Comparison of ENCODE assay signal across 1 cellular context in the genomic region with DNA sequence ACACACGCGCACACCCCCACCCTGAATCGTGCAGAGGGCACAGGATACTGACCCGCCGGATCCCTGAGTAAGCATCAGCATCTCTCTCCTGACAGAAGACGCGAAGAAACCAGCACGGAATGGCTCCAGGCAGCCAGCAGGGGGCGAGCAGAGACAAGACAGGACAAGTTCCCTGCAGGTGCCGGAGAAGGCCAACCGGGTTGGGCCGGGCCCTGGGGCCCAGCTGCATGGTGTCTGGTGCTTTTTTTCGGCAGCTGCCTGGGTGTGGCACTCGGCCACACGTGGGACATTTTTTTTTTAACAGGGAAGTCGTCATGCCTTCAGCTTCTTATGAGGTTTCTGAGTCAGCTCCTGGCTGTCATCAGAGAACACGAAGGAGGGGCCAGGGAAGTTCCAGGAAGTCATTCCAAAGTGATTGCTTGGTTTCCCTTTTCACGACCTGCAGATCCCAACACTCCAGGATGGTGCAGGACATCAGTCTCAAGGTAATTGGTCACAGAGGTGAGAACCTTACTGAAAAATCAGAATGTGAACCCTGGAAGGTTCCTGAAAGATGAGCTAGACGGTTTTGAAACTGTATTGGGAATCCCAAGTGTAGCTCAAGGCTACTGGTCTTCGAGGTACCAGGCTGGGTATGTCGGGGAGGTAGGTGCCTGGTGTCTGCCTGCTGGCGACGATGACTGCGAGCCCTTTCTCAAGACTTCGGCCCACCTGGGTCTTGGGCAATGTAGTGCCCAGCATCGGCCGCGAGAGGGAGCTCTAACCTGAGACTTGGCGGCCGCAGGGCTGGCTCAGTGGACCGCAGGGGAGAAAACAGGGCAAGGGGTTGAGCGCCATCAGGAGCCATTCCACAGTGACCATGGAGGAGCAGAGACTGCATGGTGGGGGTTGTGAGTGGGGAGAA.
TF ChIP-seq lines count a peak whose summit lies in the region.

No MANE protein-coding gene starts in this region.

TF ChIP-seq in GM12878, 131 proteins besides CTCF, POLR2A, EP300 and RAD21 (continued from another document):
- no peak for TF ChIP-seq EGR1 (IDR thresholded peaks at IDR 0.05; ENCODE audit: borderline replicate concordance in 1 of 2, low read depth in 2 of 2, low read length in 2 of 2)
- TF ChIP-seq POU2F2 (IDR thresholded peaks at IDR 0.05; ENCODE audit: borderline replicate concordance, low read depth, low read length): peak; percentile 32; the same call in 1 of the 3 replicates
- TF ChIP-seq TCF3 (IDR thresholded peaks at IDR 0.05; ENCODE audit: borderline replicate concordance, insufficient read depth, low read depth, low read length): 0 out of 2 replicates have a peak, but pooled peaks have one; percentile 51
- no peak for TF ChIP-seq NBN (IDR thresholded peaks at IDR 0.05)
- peak; percentile 38; the same call in 1 of the 2 replicates for TF ChIP-seq RUNX3 (IDR thresholded peaks at IDR 0.05; ENCODE audit: low read length)
- TF ChIP-seq MEF2B (IDR thresholded peaks at IDR 0.05; ENCODE audit: partially characterized antibody, poor library complexity, severe bottlenecking): no peak
- TF ChIP-seq TCF12 (IDR thresholded peaks at IDR 0.05; ENCODE audit: low read depth, low read length): peak; percentile 85
- TF ChIP-seq YY1 (IDR thresholded peaks at IDR 0.05; ENCODE audit: low read depth, low read length): peak; percentile 45; the same call in 1 of the 2 replicates
- no peak for TF ChIP-seq CHD4 (IDR thresholded peaks at IDR 0.05)
- TF ChIP-seq, protein P1, sequence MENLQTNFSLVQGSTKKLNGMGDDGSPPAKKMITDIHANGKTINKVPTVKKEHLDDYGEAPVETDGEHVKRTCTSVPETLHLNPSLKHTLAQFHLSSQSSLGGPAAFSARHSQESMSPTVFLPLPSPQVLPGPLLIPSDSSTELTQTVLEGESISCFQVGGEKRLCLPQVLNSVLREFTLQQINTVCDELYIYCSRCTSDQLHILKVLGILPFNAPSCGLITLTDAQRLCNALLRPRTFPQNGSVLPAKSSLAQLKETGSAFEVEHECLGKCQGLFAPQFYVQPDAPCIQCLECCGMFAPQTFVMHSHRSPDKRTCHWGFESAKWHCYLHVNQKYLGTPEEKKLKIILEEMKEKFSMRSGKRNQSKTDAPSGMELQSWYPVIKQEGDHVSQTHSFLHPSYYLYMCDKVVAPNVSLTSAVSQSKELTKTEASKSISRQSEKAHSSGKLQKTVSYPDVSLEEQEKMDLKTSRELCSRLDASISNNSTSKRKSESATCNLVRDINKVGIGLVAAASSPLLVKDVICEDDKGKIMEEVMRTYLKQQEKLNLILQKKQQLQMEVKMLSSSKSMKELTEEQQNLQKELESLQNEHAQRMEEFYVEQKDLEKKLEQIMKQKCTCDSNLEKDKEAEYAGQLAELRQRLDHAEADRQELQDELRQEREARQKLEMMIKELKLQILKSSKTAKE (IDR thresholded peaks at IDR 0.05; ENCODE audit: low read depth, poor library complexity, severe bottlenecking): no peak
- no peak for TF ChIP-seq SREBF1 (IDR thresholded peaks at IDR 0.05; ENCODE audit: low read length)
- TF ChIP-seq, protein P2, sequence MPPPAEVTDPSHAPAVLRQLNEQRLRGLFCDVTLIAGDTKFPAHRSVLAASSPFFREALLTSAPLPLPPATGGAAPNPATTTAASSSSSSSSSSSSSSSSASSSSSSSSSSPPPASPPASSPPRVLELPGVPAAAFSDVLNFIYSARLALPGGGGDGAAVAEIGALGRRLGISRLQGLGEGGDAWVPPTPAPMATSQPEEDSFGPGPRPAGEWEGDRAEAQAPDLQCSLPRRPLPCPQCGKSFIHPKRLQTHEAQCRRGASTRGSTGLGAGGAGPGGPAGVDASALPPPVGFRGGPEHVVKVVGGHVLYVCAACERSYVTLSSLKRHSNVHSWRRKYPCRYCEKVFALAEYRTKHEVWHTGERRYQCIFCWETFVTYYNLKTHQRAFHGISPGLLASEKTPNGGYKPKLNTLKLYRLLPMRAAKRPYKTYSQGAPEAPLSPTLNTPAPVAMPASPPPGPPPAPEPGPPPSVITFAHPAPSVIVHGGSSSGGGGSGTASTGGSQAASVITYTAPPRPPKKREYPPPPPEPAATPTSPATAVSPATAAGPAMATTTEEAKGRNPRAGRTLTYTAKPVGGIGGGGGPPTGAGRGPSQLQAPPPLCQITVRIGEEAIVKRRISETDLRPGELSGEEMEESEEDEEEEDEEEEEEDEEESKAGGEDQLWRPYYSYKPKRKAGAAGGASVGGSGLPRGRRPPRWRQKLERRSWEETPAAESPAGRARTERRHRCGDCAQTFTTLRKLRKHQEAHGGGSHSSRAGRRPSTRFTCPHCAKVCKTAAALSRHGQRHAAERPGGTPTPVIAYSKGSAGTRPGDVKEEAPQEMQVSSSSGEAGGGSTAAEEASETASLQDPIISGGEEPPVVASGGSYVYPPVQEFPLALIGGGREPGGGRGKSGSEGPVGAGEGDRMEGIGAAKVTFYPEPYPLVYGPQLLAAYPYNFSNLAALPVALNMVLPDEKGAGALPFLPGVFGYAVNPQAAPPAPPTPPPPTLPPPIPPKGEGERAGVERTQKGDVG (CRISPR knock-in tag; IDR thresholded peaks at IDR 0.05): no peak
- TF ChIP-seq SPI1 (IDR thresholded peaks at IDR 0.05; ENCODE audit: borderline replicate concordance, insufficient read depth, low read depth, low read length): no peak
- no peak for TF ChIP-seq MYC (IDR thresholded peaks at IDR 0.05; ENCODE audit: insufficient read depth, insufficient read length, insufficient replicate concordance, low read length, severe bottlenecking)
- TF ChIP-seq BMI1 (IDR thresholded peaks at IDR 0.05; ENCODE audit: borderline replicate concordance): no peak
- TF ChIP-seq NR2C2 (IDR thresholded peaks at IDR 0.05; ENCODE audit: borderline replicate concordance, control insufficient read depth, insufficient read length, low read depth): no peak
- TF ChIP-seq CREM (IDR thresholded peaks at IDR 0.05; ENCODE audit: low read depth): peak; percentile 39
- TF ChIP-seq TARDBP (IDR thresholded peaks at IDR 0.05; ENCODE audit: borderline replicate concordance): no peak
- TF ChIP-seq SP1 (IDR thresholded peaks at IDR 0.05; ENCODE audit: low read depth, low read length): no peak
- no peak for TF ChIP-seq MEF2A (IDR thresholded peaks at IDR 0.05; ENCODE audit: insufficient read depth, low read depth, low read length)
- TF ChIP-seq POLR2AphosphoS5 (IDR thresholded peaks at IDR 0.05; ENCODE audit: low read length): no peak
- TF ChIP-seq ZNF24 (IDR thresholded peaks at IDR 0.05): no peak
- TF ChIP-seq SMARCA5 (IDR thresholded peaks at IDR 0.05): peak; percentile 29; the same call in 1 of the 2 replicates
- TF ChIP-seq ZNF384 (IDR thresholded peaks at IDR 0.05; ENCODE audit: borderline replicate concordance, low read depth, low read length): peak; percentile 15; the same call in 1 of the 2 replicates
- TF ChIP-seq JUND (IDR thresholded peaks at IDR 0.05; ENCODE audit: low read depth, low read length): 0 out of 2 replicates have a peak, but pooled peaks have one; percentile 13
- TF ChIP-seq, protein P3, sequence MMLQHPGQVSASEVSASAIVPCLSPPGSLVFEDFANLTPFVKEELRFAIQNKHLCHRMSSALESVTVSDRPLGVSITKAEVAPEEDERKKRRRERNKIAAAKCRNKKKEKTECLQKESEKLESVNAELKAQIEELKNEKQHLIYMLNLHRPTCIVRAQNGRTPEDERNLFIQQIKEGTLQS (IDR thresholded peaks at IDR 0.05; ENCODE audit: borderline replicate concordance, extremely low read depth, low read depth, low read length): no peak
- no peak for TF ChIP-seq RELA (IDR thresholded peaks at IDR 0.05; ENCODE audit: borderline replicate concordance, partially characterized antibody)
- no peak for TF ChIP-seq SIN3A (IDR thresholded peaks at IDR 0.05; ENCODE audit: low read depth, low read length)
- TF ChIP-seq SMC3 (IDR thresholded peaks at IDR 0.05; ENCODE audit: borderline replicate concordance, low read length): peak; percentile 65
